10 cellular contexts compared by ENCODE assay signal in genomic region chr5:774854-775505, GRCh38. TPM values are rescaled to one million over a fixed set of nuclear protein-coding genes. Genes with fewer than 3 reads are reported as not detected.
DNase-seq lines count a peak whose midpoint lies in the region; ATAC-seq and TF ChIP-seq lines count a peak whose summit lies in the region.
"Not testable (repeated sequence)": the region's sequence is repeated elsewhere in the genome, so short reads cannot be mapped to it uniquely, and the experiment has no call there.
"Had no signal": no experiment of that assay in that cellular context is flagged by ENCODE, and none has a peak within 500 bp of the region (broad histone marks: within the 10 kb centered on the region; RNA-seq: fewer than 3 reads in every experiment).

No MANE protein-coding gene starts in this region.

- DNase-seq in AG20443 (ENCODE audit: low spot score) (peak; percentile 7), GM19240 (ENCODE audit: insufficient read length, low spot score) (peak; percentile 19), RWPE2 (ENCODE audit: low spot score) (peak; percentile 65), right cardiac atrium (peak; percentile 30 to 63 (median 38)), superior temporal gyrus (ENCODE audit: extremely low spot score) (peak; percentile 11)
- DNase-seq in activated T-cell treated with anti-CD3 and anti-CD28 coated beads, Interleukin-2, amount 50 U/mL, for 24 hours = peak; percentile 30
- not testable (repeated sequence) for DNase-seq in naive thymus-derived CD4-positive, alpha-beta T cell

- H3K4me1 ChIP-seq in RWPE2 (ENCODE audit: insufficient read depth, poor library complexity, severe bottlenecking); right cardiac atrium (ENCODE audit: control insufficient read depth, insufficient read depth, low read length); naive thymus-derived CD4-positive, alpha-beta T cell (ENCODE audit: control insufficient read depth in 2 of 2, insufficient read depth in 2 of 2, low read length in 2 of 2): not testable (repeated sequence)

- ATAC-seq in RWPE2 (ENCODE audit: low read depth) = not testable (repeated sequence)
- peak; percentile 1 for ATAC-seq in esophagus mucosa
- ATAC-seq in right cardiac atrium = peak in 1 of 2 donors; percentile 1
- peak; percentile 7 for ATAC-seq in naive thymus-derived CD4-positive, alpha-beta T cell

- intact Hi-C loops in right cardiac atrium (cut with DNase I) = loop anchor here in 1 of 4 donors (5.0 kb wide), 1 partner anchor 88 kb away; no protein-coding TSS in a partner anchor
- intact Hi-C loops in naive thymus-derived CD4-positive, alpha-beta T cell (cut with micrococcal nuclease) = not testable (repeated sequence)

- not testable (repeated sequence) for H3K27ac Mint-ChIP-seq in activated T-cell treated with anti-CD3 and anti-CD28 coated beads, Interleukin-2, amount 50 U/mL, for 24 hours; naive thymus-derived CD4-positive, alpha-beta T cell

- H3K27me3 ChIP-seq in RWPE2 (ENCODE audit: insufficient read depth, poor library complexity, severe bottlenecking); right cardiac atrium (ENCODE audit: control insufficient read depth, insufficient read depth); naive thymus-derived CD4-positive, alpha-beta T cell (ENCODE audit: control insufficient read depth in 2 of 2, insufficient read depth in 2 of 2, low read length in 2 of 2): not testable (repeated sequence)

- not testable (repeated sequence) for H3K4me3 ChIP-seq in RWPE2 (ENCODE audit: severe bottlenecking); right cardiac atrium (ENCODE audit: low read length); naive thymus-derived CD4-positive, alpha-beta T cell (ENCODE audit: low read length)

- H3K27me3 Mint-ChIP-seq in activated T-cell treated with anti-CD3 and anti-CD28 coated beads, Interleukin-2, amount 50 U/mL, for 24 hours; naive thymus-derived CD4-positive, alpha-beta T cell: not testable (repeated sequence)

- not testable (repeated sequence) for H3K4me3 Mint-ChIP-seq in activated T-cell treated with anti-CD3 and anti-CD28 coated beads, Interleukin-2, amount 50 U/mL, for 24 hours; naive thymus-derived CD4-positive, alpha-beta T cell

- not testable (repeated sequence) for H3K36me3 Mint-ChIP-seq in activated T-cell treated with anti-CD3 and anti-CD28 coated beads, Interleukin-2, amount 50 U/mL, for 24 hours (ENCODE audit: low read depth); naive thymus-derived CD4-positive, alpha-beta T cell

- H3K27ac ChIP-seq in RWPE2 (ENCODE audit: poor library complexity, severe bottlenecking); right cardiac atrium (ENCODE audit: low read length); naive thymus-derived CD4-positive, alpha-beta T cell (ENCODE audit: low read depth, low read length): not testable (repeated sequence)

- 78% methylated on average over 18 of the region's 18 CpGs for WGBS in right cardiac atrium

- not testable (repeated sequence) for H3K4me1 Mint-ChIP-seq in activated T-cell treated with anti-CD3 and anti-CD28 coated beads, Interleukin-2, amount 50 U/mL, for 24 hours (ENCODE audit: low read depth); naive thymus-derived CD4-positive, alpha-beta T cell

- H3K9me3 ChIP-seq in RWPE2 (ENCODE audit: severe bottlenecking); right cardiac atrium (ENCODE audit: control insufficient read depth, low read length); naive thymus-derived CD4-positive, alpha-beta T cell (ENCODE audit: control insufficient read depth in 2 of 3, low read length in 3 of 3): not testable (repeated sequence)

- H3K36me3 ChIP-seq in RWPE2 (ENCODE audit: low read depth); naive thymus-derived CD4-positive, alpha-beta T cell (ENCODE audit: control insufficient read depth in 2 of 3, insufficient read depth in 3 of 3, low read length in 3 of 3): not testable (repeated sequence)

- not testable (repeated sequence) for H3K9me3 Mint-ChIP-seq in activated T-cell treated with anti-CD3 and anti-CD28 coated beads, Interleukin-2, amount 50 U/mL, for 24 hours; naive thymus-derived CD4-positive, alpha-beta T cell

- CTCF ChIA-PET in naive thymus-derived CD4-positive, alpha-beta T cell (lab: Charles Lee) = not testable (repeated sequence)

- not testable (repeated sequence) for TF ChIP-seq CTCF in RWPE2 (IDR thresholded peaks at IDR 0.05; ENCODE audit: poor library complexity, severe bottlenecking)

- POLR2A ChIA-PET in naive thymus-derived CD4-positive, alpha-beta T cell (lab: Charles Lee) = not testable (repeated sequence)

RNA-seq across cellular contexts. Expression of gene ZDHHC11B, which starts 9.5 kb away (rescaled TPM):
- total RNA-seq in esophagus mucosa (7.0 TPM), right cardiac atrium (10 to 100 TPM; 17.0 to 49.2 (median 24.1) TPM)
- polyA plus RNA-seq in right cardiac atrium = 6.6 TPM
- 1 to 10 TPM in 3 of 5 experiments, under 1 TPM in 1, not detected in 1; 0.81 to 5.5 (median 1.4) TPM for total RNA-seq in naive thymus-derived CD4-positive, alpha-beta T cell
- polyA plus RNA-seq in naive thymus-derived CD4-positive, alpha-beta T cell = under 1 TPM in 1 of 2 donors, not detected in 1; 0.13 TPM
- total RNA-seq: LHCN-M2 had no signal
- polyA plus RNA-seq: IgD-negative memory B cell had no signal
